ENCODE assay signal across 1 cellular context in the genomic region with DNA sequence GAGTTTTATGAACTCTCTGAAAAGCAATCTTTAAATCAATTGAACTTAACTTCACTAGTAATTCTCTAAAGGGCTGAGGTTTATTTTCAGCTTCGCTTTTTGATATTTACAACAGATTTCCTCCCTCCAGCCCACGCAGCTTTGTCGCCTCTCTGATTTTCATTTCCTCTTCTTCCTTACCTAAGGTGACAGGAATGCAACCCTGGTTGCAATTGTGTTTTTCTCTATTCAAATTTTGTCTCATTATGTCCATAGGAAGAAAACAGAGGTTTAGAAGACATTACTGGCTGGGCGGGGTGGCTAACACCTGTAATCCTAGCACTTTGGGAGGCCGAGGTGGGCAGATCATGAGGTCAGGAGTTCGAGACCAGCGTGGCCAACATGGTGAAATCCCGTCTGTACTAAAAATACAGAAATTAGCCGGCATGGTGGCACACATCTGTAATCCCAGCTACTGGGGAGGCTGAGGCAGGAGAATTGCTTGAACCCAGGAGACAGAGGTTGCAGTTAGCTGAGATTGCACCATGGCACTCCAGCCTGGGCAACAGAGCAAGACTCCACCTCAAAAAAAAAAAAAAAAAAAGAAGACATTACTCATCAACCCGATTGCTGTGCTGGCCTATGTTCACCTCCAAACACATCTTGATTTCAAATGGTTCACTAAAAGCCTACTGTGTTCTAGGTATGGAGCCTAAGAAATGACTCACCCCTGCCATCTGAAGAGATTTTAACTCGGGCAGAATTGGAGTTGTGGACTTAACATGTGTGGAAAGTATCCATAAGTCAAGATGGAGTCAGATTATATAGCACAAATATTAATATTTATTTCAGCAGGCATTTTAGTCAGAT.
TF ChIP-seq lines count a peak whose summit lies in the region.

No MANE protein-coding gene starts in this region.

TF ChIP-seq in GM12878, 131 proteins besides CTCF, POLR2A, EP300 and RAD21 (continues in another document):
- TF ChIP-seq EED (IDR thresholded peaks at IDR 0.05; ENCODE audit: low read depth) (peak; percentile 49; the same call in 1 of the 2 replicates), CBX3 (IDR thresholded peaks at IDR 0.05; ENCODE audit: borderline replicate concordance, low read depth) (no peak), NBN (IDR thresholded peaks at IDR 0.05) (no peak), WRNIP1 (IDR thresholded peaks at IDR 0.05; ENCODE audit: borderline replicate concordance, low read depth, low read length) (no peak), EGR1 (IDR thresholded peaks at IDR 0.05; ENCODE audit: borderline replicate concordance in 1 of 2, low read depth in 2 of 2, low read length in 2 of 2) (peak in 1 of 2 experiments; percentile 30; a peak in 1 of 3 replicates), TCF3 (IDR thresholded peaks at IDR 0.05; ENCODE audit: borderline replicate concordance, insufficient read depth, low read depth, low read length) (no peak), SUZ12 (IDR thresholded peaks at IDR 0.05; ENCODE audit: unreplicated experiment) (no peak), ZSCAN29 (IDR thresholded peaks at IDR 0.05) (no peak), ETV6 (conservative IDR thresholded peaks at IDR 0.05 in 1 of 2, IDR thresholded peaks at IDR 0.05 in 1 of 2; ENCODE audit: borderline replicate concordance in 1 of 2, low read depth in 1 of 2) (peak in 1 of 2 experiments; percentile 63; a peak in 1 of 4 replicates), HDAC2 (IDR thresholded peaks at IDR 0.05) (no peak), MTA3 (IDR thresholded peaks at IDR 0.05; ENCODE audit: borderline replicate concordance, low read length) (no peak), POU2F2 (IDR thresholded peaks at IDR 0.05; ENCODE audit: borderline replicate concordance, low read depth, low read length) (no peak), BHLHE40 (IDR thresholded peaks at IDR 0.05; ENCODE audit: borderline replicate concordance in 1 of 2, low read depth in 2 of 2, low read length in 1 of 2) (no peak), NR2F1 (conservative IDR thresholded peaks at IDR 0.05) (peak; percentile 36; the same call in 1 of the 2 replicates), ZNF622 (IDR thresholded peaks at IDR 0.05) (no peak), JUND (IDR thresholded peaks at IDR 0.05; ENCODE audit: low read depth, low read length) (no peak), CBX5 (IDR thresholded peaks at IDR 0.05; ENCODE audit: low read depth) (no peak), FOS (IDR thresholded peaks at IDR 0.05; ENCODE audit: borderline replicate concordance, extremely low read depth, insufficient read length) (no peak), KLF5 (IDR thresholded peaks at IDR 0.05; ENCODE audit: partially characterized antibody) (no peak), SMARCA5 (IDR thresholded peaks at IDR 0.05) (peak; percentile 45; the same call in 1 of the 2 replicates), TCF12 (IDR thresholded peaks at IDR 0.05; ENCODE audit: low read depth, low read length) (no peak), MXI1 (IDR thresholded peaks at IDR 0.05; ENCODE audit: low read depth, low read length) (no peak), IKZF2 (IDR thresholded peaks at IDR 0.05) (peak; percentile 65 to 70; a peak in 3 of 4 replicates), FOXK2 (IDR thresholded peaks at IDR 0.05) (no peak), BMI1 (IDR thresholded peaks at IDR 0.05; ENCODE audit: borderline replicate concordance) (no peak), SIX5 (IDR thresholded peaks at IDR 0.05; ENCODE audit: low read depth, low read length, severe bottlenecking) (no peak), STAT1 (conservative IDR thresholded peaks at IDR 0.05) (no peak), HCFC1 (IDR thresholded peaks at IDR 0.05; ENCODE audit: low read length) (no peak), RUNX3 (IDR thresholded peaks at IDR 0.05; ENCODE audit: low read length) (no peak; the same call in 1 of the 2 replicates), SIN3A (IDR thresholded peaks at IDR 0.05; ENCODE audit: low read depth, low read length) (no peak)
- TF ChIP-seq, protein P1, sequence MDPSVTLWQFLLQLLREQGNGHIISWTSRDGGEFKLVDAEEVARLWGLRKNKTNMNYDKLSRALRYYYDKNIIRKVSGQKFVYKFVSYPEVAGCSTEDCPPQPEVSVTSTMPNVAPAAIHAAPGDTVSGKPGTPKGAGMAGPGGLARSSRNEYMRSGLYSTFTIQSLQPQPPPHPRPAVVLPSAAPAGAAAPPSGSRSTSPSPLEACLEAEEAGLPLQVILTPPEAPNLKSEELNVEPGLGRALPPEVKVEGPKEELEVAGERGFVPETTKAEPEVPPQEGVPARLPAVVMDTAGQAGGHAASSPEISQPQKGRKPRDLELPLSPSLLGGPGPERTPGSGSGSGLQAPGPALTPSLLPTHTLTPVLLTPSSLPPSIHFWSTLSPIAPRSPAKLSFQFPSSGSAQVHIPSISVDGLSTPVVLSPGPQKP (IDR thresholded peaks at IDR 0.05; ENCODE audit: low read depth, low read length) = no peak
- TF ChIP-seq, protein P2, sequence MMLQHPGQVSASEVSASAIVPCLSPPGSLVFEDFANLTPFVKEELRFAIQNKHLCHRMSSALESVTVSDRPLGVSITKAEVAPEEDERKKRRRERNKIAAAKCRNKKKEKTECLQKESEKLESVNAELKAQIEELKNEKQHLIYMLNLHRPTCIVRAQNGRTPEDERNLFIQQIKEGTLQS (IDR thresholded peaks at IDR 0.05; ENCODE audit: borderline replicate concordance, extremely low read depth, low read depth, low read length) = no peak
- TF ChIP-seq, protein P3, sequence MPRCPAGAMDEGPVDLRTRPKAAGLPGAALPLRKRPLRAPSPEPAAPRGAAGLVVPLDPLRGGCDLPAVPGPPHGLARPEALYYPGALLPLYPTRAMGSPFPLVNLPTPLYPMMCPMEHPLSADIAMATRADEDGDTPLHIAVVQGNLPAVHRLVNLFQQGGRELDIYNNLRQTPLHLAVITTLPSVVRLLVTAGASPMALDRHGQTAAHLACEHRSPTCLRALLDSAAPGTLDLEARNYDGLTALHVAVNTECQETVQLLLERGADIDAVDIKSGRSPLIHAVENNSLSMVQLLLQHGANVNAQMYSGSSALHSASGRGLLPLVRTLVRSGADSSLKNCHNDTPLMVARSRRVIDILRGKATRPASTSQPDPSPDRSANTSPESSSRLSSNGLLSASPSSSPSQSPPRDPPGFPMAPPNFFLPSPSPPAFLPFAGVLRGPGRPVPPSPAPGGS (IDR thresholded peaks at IDR 0.05; ENCODE audit: borderline replicate concordance, insufficient read depth, low read depth, low read length, poor library complexity, severe bottlenecking) = no peak
- TF ChIP-seq, protein P4, sequence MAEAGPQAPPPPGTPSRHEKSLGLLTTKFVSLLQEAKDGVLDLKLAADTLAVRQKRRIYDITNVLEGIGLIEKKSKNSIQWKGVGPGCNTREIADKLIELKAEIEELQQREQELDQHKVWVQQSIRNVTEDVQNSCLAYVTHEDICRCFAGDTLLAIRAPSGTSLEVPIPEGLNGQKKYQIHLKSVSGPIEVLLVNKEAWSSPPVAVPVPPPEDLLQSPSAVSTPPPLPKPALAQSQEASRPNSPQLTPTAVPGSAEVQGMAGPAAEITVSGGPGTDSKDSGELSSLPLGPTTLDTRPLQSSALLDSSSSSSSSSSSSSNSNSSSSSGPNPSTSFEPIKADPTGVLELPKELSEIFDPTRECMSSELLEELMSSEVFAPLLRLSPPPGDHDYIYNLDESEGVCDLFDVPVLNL (IDR thresholded peaks at IDR 0.05; ENCODE audit: low read depth, low read length) = no peak
- TF ChIP-seq, protein P5, sequence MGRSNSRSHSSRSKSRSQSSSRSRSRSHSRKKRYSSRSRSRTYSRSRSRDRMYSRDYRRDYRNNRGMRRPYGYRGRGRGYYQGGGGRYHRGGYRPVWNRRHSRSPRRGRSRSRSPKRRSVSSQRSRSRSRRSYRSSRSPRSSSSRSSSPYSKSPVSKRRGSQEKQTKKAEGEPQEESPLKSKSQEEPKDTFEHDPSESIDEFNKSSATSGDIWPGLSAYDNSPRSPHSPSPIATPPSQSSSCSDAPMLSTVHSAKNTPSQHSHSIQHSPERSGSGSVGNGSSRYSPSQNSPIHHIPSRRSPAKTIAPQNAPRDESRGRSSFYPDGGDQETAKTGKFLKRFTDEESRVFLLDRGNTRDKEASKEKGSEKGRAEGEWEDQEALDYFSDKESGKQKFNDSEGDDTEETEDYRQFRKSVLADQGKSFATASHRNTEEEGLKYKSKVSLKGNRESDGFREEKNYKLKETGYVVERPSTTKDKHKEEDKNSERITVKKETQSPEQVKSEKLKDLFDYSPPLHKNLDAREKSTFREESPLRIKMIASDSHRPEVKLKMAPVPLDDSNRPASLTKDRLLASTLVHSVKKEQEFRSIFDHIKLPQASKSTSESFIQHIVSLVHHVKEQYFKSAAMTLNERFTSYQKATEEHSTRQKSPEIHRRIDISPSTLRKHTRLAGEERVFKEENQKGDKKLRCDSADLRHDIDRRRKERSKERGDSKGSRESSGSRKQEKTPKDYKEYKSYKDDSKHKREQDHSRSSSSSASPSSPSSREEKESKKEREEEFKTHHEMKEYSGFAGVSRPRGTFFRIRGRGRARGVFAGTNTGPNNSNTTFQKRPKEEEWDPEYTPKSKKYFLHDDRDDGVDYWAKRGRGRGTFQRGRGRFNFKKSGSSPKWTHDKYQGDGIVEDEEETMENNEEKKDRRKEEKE (IDR thresholded peaks at IDR 0.05) = no peak
- TF ChIP-seq, protein P6, sequence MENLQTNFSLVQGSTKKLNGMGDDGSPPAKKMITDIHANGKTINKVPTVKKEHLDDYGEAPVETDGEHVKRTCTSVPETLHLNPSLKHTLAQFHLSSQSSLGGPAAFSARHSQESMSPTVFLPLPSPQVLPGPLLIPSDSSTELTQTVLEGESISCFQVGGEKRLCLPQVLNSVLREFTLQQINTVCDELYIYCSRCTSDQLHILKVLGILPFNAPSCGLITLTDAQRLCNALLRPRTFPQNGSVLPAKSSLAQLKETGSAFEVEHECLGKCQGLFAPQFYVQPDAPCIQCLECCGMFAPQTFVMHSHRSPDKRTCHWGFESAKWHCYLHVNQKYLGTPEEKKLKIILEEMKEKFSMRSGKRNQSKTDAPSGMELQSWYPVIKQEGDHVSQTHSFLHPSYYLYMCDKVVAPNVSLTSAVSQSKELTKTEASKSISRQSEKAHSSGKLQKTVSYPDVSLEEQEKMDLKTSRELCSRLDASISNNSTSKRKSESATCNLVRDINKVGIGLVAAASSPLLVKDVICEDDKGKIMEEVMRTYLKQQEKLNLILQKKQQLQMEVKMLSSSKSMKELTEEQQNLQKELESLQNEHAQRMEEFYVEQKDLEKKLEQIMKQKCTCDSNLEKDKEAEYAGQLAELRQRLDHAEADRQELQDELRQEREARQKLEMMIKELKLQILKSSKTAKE (IDR thresholded peaks at IDR 0.05; ENCODE audit: low read depth, poor library complexity, severe bottlenecking) = no peak
- TF ChIP-seq, protein P7, sequence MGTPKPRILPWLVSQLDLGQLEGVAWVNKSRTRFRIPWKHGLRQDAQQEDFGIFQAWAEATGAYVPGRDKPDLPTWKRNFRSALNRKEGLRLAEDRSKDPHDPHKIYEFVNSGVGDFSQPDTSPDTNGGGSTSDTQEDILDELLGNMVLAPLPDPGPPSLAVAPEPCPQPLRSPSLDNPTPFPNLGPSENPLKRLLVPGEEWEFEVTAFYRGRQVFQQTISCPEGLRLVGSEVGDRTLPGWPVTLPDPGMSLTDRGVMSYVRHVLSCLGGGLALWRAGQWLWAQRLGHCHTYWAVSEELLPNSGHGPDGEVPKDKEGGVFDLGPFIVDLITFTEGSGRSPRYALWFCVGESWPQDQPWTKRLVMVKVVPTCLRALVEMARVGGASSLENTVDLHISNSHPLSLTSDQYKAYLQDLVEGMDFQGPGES (IDR thresholded peaks at IDR 0.05) = no peak
- TF ChIP-seq, protein P8, sequence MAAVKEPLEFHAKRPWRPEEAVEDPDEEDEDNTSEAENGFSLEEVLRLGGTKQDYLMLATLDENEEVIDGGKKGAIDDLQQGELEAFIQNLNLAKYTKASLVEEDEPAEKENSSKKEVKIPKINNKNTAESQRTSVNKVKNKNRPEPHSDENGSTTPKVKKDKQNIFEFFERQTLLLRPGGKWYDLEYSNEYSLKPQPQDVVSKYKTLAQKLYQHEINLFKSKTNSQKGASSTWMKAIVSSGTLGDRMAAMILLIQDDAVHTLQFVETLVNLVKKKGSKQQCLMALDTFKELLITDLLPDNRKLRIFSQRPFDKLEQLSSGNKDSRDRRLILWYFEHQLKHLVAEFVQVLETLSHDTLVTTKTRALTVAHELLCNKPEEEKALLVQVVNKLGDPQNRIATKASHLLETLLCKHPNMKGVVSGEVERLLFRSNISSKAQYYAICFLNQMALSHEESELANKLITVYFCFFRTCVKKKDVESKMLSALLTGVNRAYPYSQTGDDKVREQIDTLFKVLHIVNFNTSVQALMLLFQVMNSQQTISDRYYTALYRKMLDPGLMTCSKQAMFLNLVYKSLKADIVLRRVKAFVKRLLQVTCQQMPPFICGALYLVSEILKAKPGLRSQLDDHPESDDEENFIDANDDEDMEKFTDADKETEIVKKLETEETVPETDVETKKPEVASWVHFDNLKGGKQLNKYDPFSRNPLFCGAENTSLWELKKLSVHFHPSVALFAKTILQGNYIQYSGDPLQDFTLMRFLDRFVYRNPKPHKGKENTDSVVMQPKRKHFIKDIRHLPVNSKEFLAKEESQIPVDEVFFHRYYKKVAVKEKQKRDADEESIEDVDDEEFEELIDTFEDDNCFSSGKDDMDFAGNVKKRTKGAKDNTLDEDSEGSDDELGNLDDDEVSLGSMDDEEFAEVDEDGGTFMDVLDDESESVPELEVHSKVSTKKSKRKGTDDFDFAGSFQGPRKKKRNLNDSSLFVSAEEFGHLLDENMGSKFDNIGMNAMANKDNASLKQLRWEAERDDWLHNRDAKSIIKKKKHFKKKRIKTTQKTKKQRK (IDR thresholded peaks at IDR 0.05; ENCODE audit: low read depth, low read length) = no peak
- TF ChIP-seq, protein P9, sequence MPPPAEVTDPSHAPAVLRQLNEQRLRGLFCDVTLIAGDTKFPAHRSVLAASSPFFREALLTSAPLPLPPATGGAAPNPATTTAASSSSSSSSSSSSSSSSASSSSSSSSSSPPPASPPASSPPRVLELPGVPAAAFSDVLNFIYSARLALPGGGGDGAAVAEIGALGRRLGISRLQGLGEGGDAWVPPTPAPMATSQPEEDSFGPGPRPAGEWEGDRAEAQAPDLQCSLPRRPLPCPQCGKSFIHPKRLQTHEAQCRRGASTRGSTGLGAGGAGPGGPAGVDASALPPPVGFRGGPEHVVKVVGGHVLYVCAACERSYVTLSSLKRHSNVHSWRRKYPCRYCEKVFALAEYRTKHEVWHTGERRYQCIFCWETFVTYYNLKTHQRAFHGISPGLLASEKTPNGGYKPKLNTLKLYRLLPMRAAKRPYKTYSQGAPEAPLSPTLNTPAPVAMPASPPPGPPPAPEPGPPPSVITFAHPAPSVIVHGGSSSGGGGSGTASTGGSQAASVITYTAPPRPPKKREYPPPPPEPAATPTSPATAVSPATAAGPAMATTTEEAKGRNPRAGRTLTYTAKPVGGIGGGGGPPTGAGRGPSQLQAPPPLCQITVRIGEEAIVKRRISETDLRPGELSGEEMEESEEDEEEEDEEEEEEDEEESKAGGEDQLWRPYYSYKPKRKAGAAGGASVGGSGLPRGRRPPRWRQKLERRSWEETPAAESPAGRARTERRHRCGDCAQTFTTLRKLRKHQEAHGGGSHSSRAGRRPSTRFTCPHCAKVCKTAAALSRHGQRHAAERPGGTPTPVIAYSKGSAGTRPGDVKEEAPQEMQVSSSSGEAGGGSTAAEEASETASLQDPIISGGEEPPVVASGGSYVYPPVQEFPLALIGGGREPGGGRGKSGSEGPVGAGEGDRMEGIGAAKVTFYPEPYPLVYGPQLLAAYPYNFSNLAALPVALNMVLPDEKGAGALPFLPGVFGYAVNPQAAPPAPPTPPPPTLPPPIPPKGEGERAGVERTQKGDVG (CRISPR knock-in tag; IDR thresholded peaks at IDR 0.05) = no peak
